10 cellular contexts compared by ENCODE assay signal in genomic region chr13:108463365-108463764, GRCh38.
DNase-seq lines count a peak whose midpoint lies in the region; ATAC-seq, FAIRE-seq and TF ChIP-seq lines count a peak whose summit lies in the region.
"Had no signal": no experiment of that assay in that cellular context is flagged by ENCODE, and none has a peak within 500 bp of the region (broad histone marks: within the 10 kb centered on the region; RNA-seq: fewer than 3 reads in every experiment).

No MANE protein-coding gene starts in this region.

- dilution Hi-C loops in endothelial cell of umbilical vein (cut with MboI; ENCODE audit: extremely low pct_ligation_motif_present, low sequenced_read_pairs): no loop called here

- TF ChIP-seq CTCF in endothelial cell of umbilical vein (IDR thresholded peaks at IDR 0.05; ENCODE audit: extremely low read depth in 1 of 2, insufficient read depth in 1 of 2, low read depth in 1 of 2, low read length in 2 of 2) (no peak), retinal pigment epithelial cell (conservative IDR thresholded peaks at IDR 0.05; ENCODE audit: low read depth, low read length) (no peak)

- no peak overlapping the region for H3K4me2 ChIP-seq in endothelial cell of umbilical vein (ENCODE audit: insufficient read depth, low read length)

- no peak for TF ChIP-seq POLR2A in endothelial cell of umbilical vein (IDR thresholded peaks at IDR 0.05; ENCODE audit: low read depth, low read length)

- DNase-seq in HPDE6-E6E7 (ENCODE audit: extremely low spot score): peak; percentile 64
- peak; percentile 1 for DNase-seq in endothelial cell of umbilical vein (ENCODE audit: low read depth, low spot score)
- peak; percentile 97 for DNase-seq in retinal pigment epithelial cell (ENCODE audit: low read depth)
- DNase-seq in posterior vena cava (ENCODE audit: low spot score): no peak
- no peak for DNase-seq in stimulated activated CD4-positive, alpha-beta T cell treated with anti-CD3 and anti-CD28 coated beads, Interleukin-12 subunit alpha, Interleukin-12 subunit beta, amount 100 ng/mL, for 4 hours
- DNase-seq: MG63, nephron progenitor cell, RPMI8226 had no signal

- no peaks in the 10 kb centered on the region for H3K9me1 ChIP-seq in endothelial cell of umbilical vein (replicated peaks; ENCODE audit: control insufficient read depth, extremely low read depth, insufficient read depth, low read length)

- peak; percentile 56 for ATAC-seq in GM18868 (IDR thresholded peaks at IDR 0.05; ENCODE audit: unreplicated experiment)
- ATAC-seq in HG03457 (IDR thresholded peaks at IDR 0.05; ENCODE audit: unreplicated experiment): no peak

- H3K4me3 ChIP-seq in endothelial cell of umbilical vein (replicated peaks in 1 of 3; ENCODE audit: insufficient read depth in 1 of 3, low read depth in 1 of 3, low read length in 3 of 3) (no peak overlapping the region), retinal pigment epithelial cell (ENCODE audit: low read length) (no peak overlapping the region)
- H3K4me3 ChIP-seq: MG63 had no signal

- H3K9ac ChIP-seq in endothelial cell of umbilical vein (replicated peaks; ENCODE audit: extremely low read depth, insufficient read depth, low read length): no peak overlapping the region

- CTCF ChIA-PET in endothelial cell of umbilical vein (lab: Charles Lee): no interaction called here

- FAIRE-seq in endothelial cell of umbilical vein (lab: Jason Lieb, UNC): no peak

- peaks cover 4% of the 10 kb centered on the region for H3K9me3 ChIP-seq in endothelial cell of umbilical vein (replicated peaks; ENCODE audit: control insufficient read depth, insufficient read depth, low read length)
- H3K9me3 ChIP-seq: MG63 had no signal

- no peak overlapping the region for H2AFZ ChIP-seq in endothelial cell of umbilical vein (ENCODE audit: low read depth, low read length)

- POLR2A ChIA-PET in endothelial cell of umbilical vein (lab: Charles Lee): no interaction called here

- no peaks in the 10 kb centered on the region for H3K36me3 ChIP-seq in endothelial cell of umbilical vein (ENCODE audit: control insufficient read depth in 2 of 2, extremely low read depth in 1 of 2, insufficient read depth in 2 of 2, low read length in 2 of 2)
- H3K36me3 ChIP-seq: MG63 had no signal

- no peaks in the 10 kb centered on the region for H3K79me2 ChIP-seq in endothelial cell of umbilical vein (ENCODE audit: control insufficient read depth, insufficient read depth, low read length)

- no peaks in the 10 kb centered on the region for H4K20me1 ChIP-seq in endothelial cell of umbilical vein (replicated peaks; ENCODE audit: control insufficient read depth, extremely low read depth, insufficient read depth, low read length)

- no peaks in the 10 kb centered on the region for H3K4me1 ChIP-seq in endothelial cell of umbilical vein (ENCODE audit: control insufficient read depth, extremely low read depth, insufficient read depth, low read length)

- H3K27me3 ChIP-seq in endothelial cell of umbilical vein (ENCODE audit: control insufficient read depth in 2 of 2, insufficient read depth in 2 of 2, low read length in 2 of 2): no peaks in the 10 kb centered on the region
- H3K27me3 ChIP-seq: MG63 had no signal

- intact Hi-C loops in endothelial cell of umbilical vein (cut with micrococcal nuclease): no loop called here
- intact Hi-C loops in posterior vena cava (cut with DNase I): no loop called here

- no TSS peak for BruUV-seq in endothelial cell of umbilical vein (replicated peaks; lab: Mats Ljungman, UMichigan)

- no peak overlapping the region for H3K27ac ChIP-seq in endothelial cell of umbilical vein (ENCODE audit: insufficient read depth, low read depth, low read length)

TF ChIP-seq in endothelial cell of umbilical vein, 7 proteins besides CTCF, POLR2A, EP300 and RAD21:
- no peak for TF ChIP-seq EZH2 (IDR thresholded peaks at IDR 0.05; ENCODE audit: borderline replicate concordance, low read depth, low read length, severe bottlenecking)
- no peak for TF ChIP-seq GATA2 (IDR thresholded peaks at IDR 0.05; ENCODE audit: insufficient read depth, insufficient read length, low read depth, low read length)
- TF ChIP-seq POLR2AphosphoS5 (IDR thresholded peaks at IDR 0.05; ENCODE audit: insufficient read depth, low read depth, low read length): no peak
- no peak for TF ChIP-seq FOS (IDR thresholded peaks at IDR 0.05; ENCODE audit: borderline replicate concordance, insufficient read depth, low read length)
- TF ChIP-seq, protein P1, sequence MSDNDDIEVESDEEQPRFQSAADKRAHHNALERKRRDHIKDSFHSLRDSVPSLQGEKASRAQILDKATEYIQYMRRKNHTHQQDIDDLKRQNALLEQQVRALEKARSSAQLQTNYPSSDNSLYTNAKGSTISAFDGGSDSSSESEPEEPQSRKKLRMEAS (IDR thresholded peaks at IDR 0.05; ENCODE audit: insufficient read depth, insufficient read length): no peak
- TF ChIP-seq JUN (IDR thresholded peaks at IDR 0.05; ENCODE audit: borderline replicate concordance, insufficient read depth, insufficient read length, low read depth): no peak
- no peak for TF ChIP-seq MYC (IDR thresholded peaks at IDR 0.05; ENCODE audit: low read depth, low read length)

Comparison
In these comparisons a context has a peak if more than half of its experiments do, and no peak if none do; other contexts are left out.
1. DNase-seq: peak in HPDE6-E6E7 (single experiment), endothelial cell of umbilical vein (single experiment) and retinal pigment epithelial cell (single experiment); none in posterior vena cava (single experiment) and stimulated activated CD4-positive, alpha-beta T cell treated with anti-CD3 and anti-CD28 coated beads, Interleukin-12 subunit alpha, Interleukin-12 subunit beta, amount 100 ng/mL, for 4 hours (single experiment).